Comparison of ENCODE assay signal across 25 cellular contexts in the genomic region with DNA sequence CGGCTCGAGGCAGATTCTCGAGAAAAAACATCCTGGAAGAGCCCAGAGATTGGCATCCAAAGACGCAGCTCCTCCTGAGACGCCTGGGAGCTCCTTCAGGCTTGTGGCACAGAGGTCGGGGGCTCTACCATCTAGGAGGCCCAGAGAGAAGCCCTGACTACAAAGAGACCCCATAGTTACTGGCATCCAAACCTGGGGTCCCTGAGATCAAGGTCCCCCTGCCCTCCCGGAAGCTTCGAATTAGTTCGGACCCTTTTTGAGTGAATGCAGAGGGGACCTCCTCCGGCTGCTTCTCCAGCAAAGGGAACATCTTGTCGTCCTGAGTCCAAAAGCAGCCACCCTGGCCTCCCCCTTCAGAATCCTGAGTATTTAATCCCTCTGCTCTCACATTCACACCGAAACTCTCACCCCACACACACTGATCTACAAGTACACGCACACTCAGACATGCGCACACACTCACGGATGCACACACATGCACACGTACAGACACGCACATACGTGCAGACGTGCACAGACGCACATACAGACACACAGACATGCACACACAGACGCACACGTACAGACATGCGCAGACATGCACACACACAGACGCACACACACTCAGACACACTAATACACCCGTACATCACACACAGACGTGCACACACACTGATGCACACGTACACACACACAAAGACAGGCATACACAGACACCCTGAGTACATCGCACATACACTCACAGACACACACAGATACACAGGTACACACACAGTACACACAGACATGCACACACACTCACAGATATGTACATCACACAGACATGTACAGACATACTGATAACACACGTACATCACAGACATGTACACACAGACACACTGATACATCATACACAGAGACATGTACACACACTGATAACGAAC. TPM values are rescaled to one million over a fixed set of nuclear protein-coding genes. Genes with fewer than 3 reads are reported as not detected.
A peak's percentile ranks its signal among the peaks of the same experiment; 100 is the strongest.
DNase-seq lines count a peak whose midpoint lies in the region; ATAC-seq, FAIRE-seq and TF ChIP-seq lines count a peak whose summit lies in the region.
"Had no signal": no experiment of that assay in that cellular context is flagged by ENCODE, and none has a peak within 500 bp of the region (broad histone marks: within the 10 kb centered on the region; RNA-seq: fewer than 3 reads in every experiment).

No MANE protein-coding gene starts in this region.

- H3K4ac ChIP-seq in neuronal stem cell (ENCODE audit: low read length): no peak overlapping the region

- H4K8ac ChIP-seq in neuronal stem cell (ENCODE audit: low read depth, low read length): peak overlapping the region; percentile 33

- H3K4me2 ChIP-seq in keratinocyte (ENCODE audit: control insufficient read depth, extremely low read depth, insufficient read depth, low read depth, low read length): no peak overlapping the region
- H3K4me2 ChIP-seq in neuronal stem cell (ENCODE audit: insufficient read depth, low read length, poor library complexity, severe bottlenecking): no peak overlapping the region

- H3K27ac ChIP-seq in keratinocyte (ENCODE audit: control insufficient read depth, insufficient read depth, low read length): no peak overlapping the region
- no peak overlapping the region for H3K27ac ChIP-seq in neuronal stem cell (replicated peaks; ENCODE audit: low read length)
- H3K27ac ChIP-seq in WERI-Rb-1: no peak overlapping the region
- H3K27ac ChIP-seq: HL-60 had no signal

- no peak overlapping the region for H3K14ac ChIP-seq in neuronal stem cell (ENCODE audit: low read length)

- peaks cover 12% of the 10 kb centered on the region for H3K4me1 Mint-ChIP-seq in chondrocyte (ENCODE audit: low read depth)

- no peak overlapping the region for H3K27ac Mint-ChIP-seq in chondrocyte (ENCODE audit: unreplicated experiment)
- H3K27ac Mint-ChIP-seq: CD4-positive, alpha-beta memory T cell had no signal

- no peak overlapping the region for H4K91ac ChIP-seq in neuronal stem cell (ENCODE audit: low read depth, low read length, poor library complexity)

- no peak overlapping the region for H2BK15ac ChIP-seq in neuronal stem cell (ENCODE audit: low read length)

- dilution Hi-C loops in keratinocyte (cut with MboI; ENCODE audit: extremely low pct_ligation_motif_present, low sequenced_read_pairs): no loop called here

- no peak overlapping the region for H2BK12ac ChIP-seq in neuronal stem cell (ENCODE audit: low read length)

- WGBS in neuronal stem cell (ENCODE audit: extremely low coverage in 2 of 2, insufficient read length in 2 of 2, insufficient replicate concordance in 1 of 2), 2 donors: no CpG with 5 or more reads among the region's 30 CpGs

- DNase-seq in adipocyte (ENCODE audit: low read depth) (no peak), keratinocyte (ENCODE audit: low read depth, low spot score) (no peak), neuronal stem cell (ENCODE audit: low spot score) (no peak), kidney tubule cell (ENCODE audit: low spot score) (no peak), WERI-Rb-1 (no peak), chondrocyte (ENCODE audit: low spot score) (no peak)
- DNase-seq: C1 segment of cervical spinal cord; Caco-2; CD4-positive, alpha-beta memory T cell; DMS79; EL; GDM1; Kasumi-1; NCI-H1092 treated with DMSO at 0.1 percent for 48 hours; NCI-H1436 treated with DMSO at 0.1 percent for 48 hours; NCI-H187 treated with DMSO at 0.1 percent for 48 hours; NCI-H2171 treated with DMSO at 0.1 percent for 48 hours; NCI-H345; NCI-H524; NCI-H748 treated with DMSO at 0.1 percent for 48 hours had no signal

- H3K4me3 ChIP-seq in adipocyte (ENCODE audit: low read length) (peak overlapping the region; percentile 17), keratinocyte (ENCODE audit: control insufficient read depth in 2 of 3, extremely low read depth in 1 of 3, insufficient read depth in 2 of 3, low read depth in 1 of 3, low read length in 3 of 3) (no peak overlapping the region), neuronal stem cell (ENCODE audit: low read length in 2 of 2) (peak overlapping the region in 1 of 2 donors; percentile 69), WERI-Rb-1 (ENCODE audit: low read depth, low read length) (no peak overlapping the region)
- H3K4me3 ChIP-seq: K562 had no signal

- peak; percentile 77 for FAIRE-seq in keratinocyte (lab: Jason Lieb, UNC)
- FAIRE-seq: K562, RCC 7860 had no signal

- peaks cover 44% of the 10 kb centered on the region for H3K36me3 Mint-ChIP-seq in chondrocyte (ENCODE audit: low read depth)

- no peaks in the 10 kb centered on the region for H3K9me1 ChIP-seq in keratinocyte (ENCODE audit: control insufficient read depth, extremely low read depth, insufficient read depth, low read length)

- no peak overlapping the region for H2AFZ ChIP-seq in keratinocyte (ENCODE audit: control insufficient read depth, low read length)
- no peak overlapping the region for H2AFZ ChIP-seq in neuronal stem cell (ENCODE audit: low read length)

- no peak overlapping the region for H2BK120ac ChIP-seq in neuronal stem cell (ENCODE audit: low read depth, low read length)

- no peak for ATAC-seq in HG03457 (IDR thresholded peaks at IDR 0.05; ENCODE audit: unreplicated experiment)
- ATAC-seq: HCT116, K562 had no signal

- H3K27me3 Mint-ChIP-seq in chondrocyte (ENCODE audit: low read depth): no peaks in the 10 kb centered on the region
- H3K27me3 Mint-ChIP-seq: CD4-positive, alpha-beta memory T cell had no signal

- H3K36me3 ChIP-seq in adipocyte (ENCODE audit: control insufficient read depth, insufficient read depth, low read length, severe bottlenecking) (peaks cover 59% of the 10 kb centered on the region), keratinocyte (ENCODE audit: control insufficient read depth in 2 of 2, extremely low read depth in 1 of 2, insufficient read depth in 2 of 2, low read length in 2 of 2) (peaks cover 3 to 4% of the 10 kb centered on the region in 2 experiments), neuronal stem cell (replicated peaks in 1 of 2; ENCODE audit: control insufficient read depth in 2 of 2, insufficient read depth in 2 of 2, low read length in 2 of 2) (peaks cover 28 to 45% of the 10 kb centered on the region in 2 donors), WERI-Rb-1 (peaks cover 18% of the 10 kb centered on the region)

- H3K9ac ChIP-seq in adipocyte (ENCODE audit: low read length): no peak overlapping the region
- H3K9ac ChIP-seq in keratinocyte (ENCODE audit: control insufficient read depth, extremely low read depth, insufficient read depth, low read length): no peak overlapping the region
- no peak overlapping the region for H3K9ac ChIP-seq in neuronal stem cell (ENCODE audit: low read depth, low read length, poor library complexity)

- peaks cover 40% of the 10 kb centered on the region for H3K9me3 Mint-ChIP-seq in chondrocyte (ENCODE audit: low read depth)

- H2AK5ac ChIP-seq in neuronal stem cell (ENCODE audit: low read depth, low read length): no peak overlapping the region

- peaks cover 84% of the 10 kb centered on the region for H3K9me3 ChIP-seq in adipocyte (ENCODE audit: control insufficient read depth, low read length)
- peaks cover 28% of the 10 kb centered on the region for H3K9me3 ChIP-seq in keratinocyte (ENCODE audit: control insufficient read depth, low read depth, low read length)
- peaks cover 58 to 92% of the 10 kb centered on the region in 2 donors for H3K9me3 ChIP-seq in neuronal stem cell (replicated peaks in 1 of 2; ENCODE audit: control insufficient read depth in 2 of 2, insufficient read depth in 1 of 2, low read depth in 1 of 2, low read length in 2 of 2)
- peaks cover 40% of the 10 kb centered on the region for H3K9me3 ChIP-seq in WERI-Rb-1 (ENCODE audit: severe bottlenecking)

- peaks cover 14% of the 10 kb centered on the region for H3K79me1 ChIP-seq in neuronal stem cell (ENCODE audit: low read depth, low read length)

- H3K4me1 ChIP-seq in adipocyte (ENCODE audit: control insufficient read depth, insufficient read depth, low read length) (peaks cover 8% of the 10 kb centered on the region), keratinocyte (ENCODE audit: control insufficient read depth, extremely low read depth, insufficient read depth, low read length) (peaks cover 6% of the 10 kb centered on the region), neuronal stem cell (ENCODE audit: control insufficient read depth in 2 of 2, insufficient read depth in 1 of 2, low read depth in 1 of 2, low read length in 2 of 2) (peaks cover 0 to 1% of the 10 kb centered on the region in 2 donors)
- H3K4me1 ChIP-seq: Caco-2 had no signal

- H3K18ac ChIP-seq in neuronal stem cell (ENCODE audit: low read length): no peak overlapping the region

- H2BK5ac ChIP-seq in neuronal stem cell (ENCODE audit: low read length): no peak overlapping the region

- H4K20me1 ChIP-seq in keratinocyte (ENCODE audit: control insufficient read depth, extremely low read depth, insufficient read depth, low read length): no peaks in the 10 kb centered on the region

- peaks cover 55% of the 10 kb centered on the region for H3K79me2 ChIP-seq in keratinocyte (ENCODE audit: control insufficient read depth, insufficient read depth, low read length)

- H3K27me3 ChIP-seq in adipocyte (replicated peaks; ENCODE audit: control insufficient read depth, insufficient read depth, low read length) (no peaks in the 10 kb centered on the region), keratinocyte (ENCODE audit: control insufficient read depth, extremely low read depth, insufficient read depth, low read length) (no peaks in the 10 kb centered on the region), neuronal stem cell (ENCODE audit: control insufficient read depth in 3 of 3, insufficient read depth in 3 of 3, low read depth in 1 of 3, low read length in 3 of 3) (no peaks in the 10 kb centered on the region), WERI-Rb-1 (ENCODE audit: insufficient read depth, low read depth, severe bottlenecking) (no peaks in the 10 kb centered on the region)

- no peak overlapping the region for H3K4me3 Mint-ChIP-seq in chondrocyte (ENCODE audit: unreplicated experiment)
- H3K4me3 Mint-ChIP-seq: CD4-positive, alpha-beta memory T cell had no signal

- TF ChIP-seq CTCF in keratinocyte (optimal IDR thresholded peaks at IDR 0.05 in 1 of 3, IDR thresholded peaks at IDR 0.05 in 1 of 3, conservative IDR thresholded peaks at IDR 0.05 in 1 of 3; ENCODE audit: extremely low read depth in 1 of 3, insufficient read depth in 2 of 3, low read length in 3 of 3) (no peak), WERI-Rb-1 (IDR thresholded peaks at IDR 0.05; ENCODE audit: low read depth, low read length) (no peak), chondrocyte (IDR thresholded peaks at IDR 0.05) (no peak)

- H3K23ac ChIP-seq in neuronal stem cell (ENCODE audit: low read depth, low read length, poor library complexity): no peak overlapping the region

RNA-seq across cellular contexts. Expression of gene ZNF605, which starts 5.9 kb away (rescaled TPM):
- polyA plus RNA-seq in keratinocyte: 4.3 to 12.5 TPM (median 11.4 TPM) in 3 replicates
- polyA plus RNA-seq in keratinocyte (2011; ENCODE audit: low read depth): 5.1 TPM
- 2.0 and 5.5 TPM in 2 replicates for polyA plus RNA-seq in keratinocyte (2011; cell fraction: cytosol; rRNA removed)
- 32.7 and 40.3 TPM in 2 replicates for polyA plus RNA-seq in keratinocyte (2011; cell fraction: nucleus; rRNA removed)
- polyA plus RNA-seq in keratinocyte (2012; ENCODE audit: low replicate concordance): 3.9 and 4.8 TPM in 2 replicates
- 3.6 to 17.7 TPM (median 6.9 TPM) in 3 replicates for polyA minus RNA-seq in keratinocyte
- 3.1 TPM for polyA minus RNA-seq in keratinocyte (2011; cell fraction: cytosol; rRNA and poly(A)+ RNA removed)
- 11.8 and 26.2 TPM in 2 replicates for polyA minus RNA-seq in keratinocyte (2011; cell fraction: nucleus; rRNA and poly(A)+ RNA removed)
- polyA plus RNA-seq in neuronal stem cell (2013, experiment 1 of 2): 10.4 TPM
- 9.8 TPM for polyA plus RNA-seq in neuronal stem cell (2013, experiment 2 of 2)
- 17.1 to 26.3 TPM (median 18.1 TPM) in 3 replicates for total RNA-seq in chondrocyte

RNA-seq across cellular contexts. Expression of gene ZNF26, which starts 36.0 kb away (rescaled TPM):
- 3.7 to 5.2 TPM (median 4.5 TPM) in 3 replicates for polyA plus RNA-seq in keratinocyte
- 4.9 TPM for polyA plus RNA-seq in keratinocyte (2011; ENCODE audit: low read depth)
- 1.9 and 2.0 TPM in 2 replicates for polyA plus RNA-seq in keratinocyte (2011; cell fraction: cytosol; rRNA removed)
- polyA plus RNA-seq in keratinocyte (2011; cell fraction: nucleus; rRNA removed): 14.2 and 17.4 TPM in 2 replicates
- polyA plus RNA-seq in keratinocyte (2012; ENCODE audit: low replicate concordance): 4.0 and 5.8 TPM in 2 replicates
- polyA minus RNA-seq in keratinocyte: 0.89 to 10.7 TPM (median 10.1 TPM) in 3 replicates
- 10.4 TPM for polyA minus RNA-seq in keratinocyte (2011; cell fraction: cytosol; rRNA and poly(A)+ RNA removed)
- 17.7 and 22.5 TPM in 2 replicates for polyA minus RNA-seq in keratinocyte (2011; cell fraction: nucleus; rRNA and poly(A)+ RNA removed)
- 4.7 TPM for polyA plus RNA-seq in neuronal stem cell (2013, experiment 1 of 2)
- polyA plus RNA-seq in neuronal stem cell (2013, experiment 2 of 2): 3.1 TPM
- 8.0 to 10.0 TPM (median 9.6 TPM) in 3 replicates for total RNA-seq in chondrocyte
